Comparison of ENCODE assay signal across 16 cellular contexts in the genomic region with DNA sequence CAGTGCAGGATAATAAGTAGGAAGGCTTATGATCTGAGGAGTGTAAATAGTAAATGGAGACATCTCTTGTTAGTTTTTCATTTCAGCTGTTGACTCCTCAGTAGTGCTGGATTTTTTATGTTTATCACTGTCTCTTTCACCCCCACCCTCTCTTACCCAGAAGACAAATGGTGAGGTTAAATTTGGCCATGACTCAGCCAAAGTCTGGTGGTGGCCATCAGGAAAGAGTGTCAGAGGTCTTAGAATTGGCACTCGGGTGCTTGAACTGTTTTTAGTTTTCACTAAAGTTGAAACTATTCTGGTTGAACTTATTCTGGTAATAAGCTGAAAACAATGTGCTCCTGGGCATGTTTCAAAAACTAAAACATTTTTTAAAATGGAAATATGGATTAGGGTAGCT.
DNase-seq lines count a peak whose midpoint lies in the region; ATAC-seq, FAIRE-seq and TF ChIP-seq lines count a peak whose summit lies in the region.
"Had no signal": no experiment of that assay in that cellular context is flagged by ENCODE, and none has a peak within 500 bp of the region (broad histone marks: within the 10 kb centered on the region; RNA-seq: fewer than 3 reads in every experiment).

No MANE protein-coding gene starts in this region.

- H3K36me3 Mint-ChIP-seq in neural progenitor cell: peaks cover 7% of the 10 kb centered on the region
- H3K36me3 Mint-ChIP-seq: activated CD8-positive, alpha-beta memory T cell treated with anti-CD3 and anti-CD28 coated beads, Interleukin-2, amount 10 ng/mL, durations not matched to agents 7 days and 5 days; natural killer cell had no signal

- H3K27me3 Mint-ChIP-seq in neural progenitor cell (ENCODE audit: insufficient read depth, low read depth): no peaks in the 10 kb centered on the region
- H3K27me3 Mint-ChIP-seq: activated CD8-positive, alpha-beta memory T cell treated with anti-CD3 and anti-CD28 coated beads, Interleukin-2, amount 10 ng/mL, durations not matched to agents 7 days and 5 days had no signal

- H3K4me1 ChIP-seq in endothelial cell of umbilical vein (ENCODE audit: control insufficient read depth, extremely low read depth, insufficient read depth, low read length): no peaks in the 10 kb centered on the region
- H3K4me1 ChIP-seq in gastrocnemius medialis: peaks cover 14 to 24% of the 10 kb centered on the region in 2 donors
- peaks cover 22% of the 10 kb centered on the region for H3K4me1 ChIP-seq in neural progenitor cell
- H3K4me1 ChIP-seq: BE2C had no signal

- H3K9ac ChIP-seq in endothelial cell of umbilical vein (replicated peaks; ENCODE audit: extremely low read depth, insufficient read depth, low read length): no peak overlapping the region
- H3K9ac ChIP-seq in neural progenitor cell: no peak overlapping the region

- ATAC-seq in GM18867 (IDR thresholded peaks at IDR 0.05; ENCODE audit: unreplicated experiment) (peak; percentile 21), gastrocnemius medialis (peak; percentile 32 to 37), HG03442 (IDR thresholded peaks at IDR 0.05; ENCODE audit: unreplicated experiment) (no peak), GM21390 (IDR thresholded peaks at IDR 0.05; ENCODE audit: unreplicated experiment) (no peak)

- no peaks in the 10 kb centered on the region for H3F3A ChIP-seq in neural progenitor cell (ENCODE audit: low read depth)

- dilution Hi-C loops in endothelial cell of umbilical vein (cut with MboI; ENCODE audit: extremely low pct_ligation_motif_present, low sequenced_read_pairs): no loop called here

- in situ Hi-C loops in gastrocnemius medialis (cut with MboI; ENCODE audit: low sequenced_read_pairs in 4 of 4): no loop called here

- no peaks in the 10 kb centered on the region for H3K9me3 Mint-ChIP-seq in neural progenitor cell
- H3K9me3 Mint-ChIP-seq: natural killer cell had no signal

- TF ChIP-seq POLR2A in endothelial cell of umbilical vein (IDR thresholded peaks at IDR 0.05; ENCODE audit: low read depth, low read length): no peak
- TF ChIP-seq POLR2A in gastrocnemius medialis (IDR thresholded peaks at IDR 0.05): no peak

- no peak for TF ChIP-seq CTCF in endothelial cell of umbilical vein (IDR thresholded peaks at IDR 0.05; ENCODE audit: extremely low read depth in 1 of 2, insufficient read depth in 1 of 2, low read depth in 1 of 2, low read length in 2 of 2)
- no peak for TF ChIP-seq CTCF in gastrocnemius medialis (IDR thresholded peaks at IDR 0.05 in 4 of 5, conservative IDR thresholded peaks at IDR 0.05 in 1 of 5)
- no peak for TF ChIP-seq CTCF in neural progenitor cell (IDR thresholded peaks at IDR 0.05)

- H3K27me3 ChIP-seq in endothelial cell of umbilical vein (ENCODE audit: control insufficient read depth in 2 of 2, insufficient read depth in 2 of 2, low read length in 2 of 2) (no peaks in the 10 kb centered on the region), gastrocnemius medialis (no peaks in the 10 kb centered on the region), neural progenitor cell (no peaks in the 10 kb centered on the region)
- H3K27me3 ChIP-seq: BE2C, suprapubic skin had no signal

- no peak for FAIRE-seq in endothelial cell of umbilical vein (lab: Jason Lieb, UNC)

- no peak overlapping the region for H3K4me3 ChIP-seq in endothelial cell of umbilical vein (replicated peaks in 1 of 3; ENCODE audit: insufficient read depth in 1 of 3, low read depth in 1 of 3, low read length in 3 of 3)
- H3K4me3 ChIP-seq in gastrocnemius medialis: no peak overlapping the region
- H3K4me3 ChIP-seq in neural progenitor cell: no peak overlapping the region
- H3K4me3 ChIP-seq: lung, suprapubic skin had no signal

- H2AFZ ChIP-seq in endothelial cell of umbilical vein (ENCODE audit: low read depth, low read length): no peak overlapping the region
- no peak overlapping the region for H2AFZ ChIP-seq in neural progenitor cell (replicated peaks)

- no peaks in the 10 kb centered on the region for H3K9me1 ChIP-seq in endothelial cell of umbilical vein (replicated peaks; ENCODE audit: control insufficient read depth, extremely low read depth, insufficient read depth, low read length)

- H3K9me3 ChIP-seq in endothelial cell of umbilical vein (replicated peaks; ENCODE audit: control insufficient read depth, insufficient read depth, low read length) (no peaks in the 10 kb centered on the region), gastrocnemius medialis (no peaks in the 10 kb centered on the region), neural progenitor cell (ENCODE audit: low read depth) (no peaks in the 10 kb centered on the region)
- H3K9me3 ChIP-seq: BE2C, suprapubic skin had no signal

- no peak overlapping the region for H3K27ac Mint-ChIP-seq in neural progenitor cell
- H3K27ac Mint-ChIP-seq: activated CD8-positive, alpha-beta memory T cell treated with anti-CD3 and anti-CD28 coated beads, Interleukin-2, amount 10 ng/mL, durations not matched to agents 7 days and 5 days; natural killer cell had no signal

- H3K27ac ChIP-seq in endothelial cell of umbilical vein (ENCODE audit: insufficient read depth, low read depth, low read length) (no peak overlapping the region), gastrocnemius medialis (peak overlapping the region; percentile 68 to 81 (median 79)), neural progenitor cell (no peak overlapping the region)
- H3K27ac ChIP-seq: suprapubic skin had no signal

- POLR2A ChIA-PET in endothelial cell of umbilical vein (lab: Charles Lee): no interaction called here

- no TSS peak for BruUV-seq in endothelial cell of umbilical vein (replicated peaks; lab: Mats Ljungman, UMichigan)

- no peak overlapping the region for H3K4me2 ChIP-seq in endothelial cell of umbilical vein (ENCODE audit: insufficient read depth, low read length)
- H3K4me2 ChIP-seq in neural progenitor cell: no peak overlapping the region

- H3K36me3 ChIP-seq in endothelial cell of umbilical vein (ENCODE audit: control insufficient read depth in 2 of 2, extremely low read depth in 1 of 2, insufficient read depth in 2 of 2, low read length in 2 of 2): no peaks in the 10 kb centered on the region
- no peaks in the 10 kb centered on the region for H3K36me3 ChIP-seq in gastrocnemius medialis
- H3K36me3 ChIP-seq in neural progenitor cell: no peaks in the 10 kb centered on the region
- H3K36me3 ChIP-seq: BE2C, suprapubic skin had no signal

- intact Hi-C loops in endothelial cell of umbilical vein (cut with micrococcal nuclease) (no loop called here), gastrocnemius medialis (cut with DNase I; ENCODE audit: low total_unique reads) (loop anchor here (2.0 to 5.0 kb wide), 2 partner anchors 70 to 114 kb away; no protein-coding TSS in a partner anchor)

- H4K20me1 ChIP-seq in endothelial cell of umbilical vein (replicated peaks; ENCODE audit: control insufficient read depth, extremely low read depth, insufficient read depth, low read length): no peaks in the 10 kb centered on the region
- H4K20me1 ChIP-seq in neural progenitor cell (ENCODE audit: low read depth): peaks cover 45% of the 10 kb centered on the region

- peaks cover 6% of the 10 kb centered on the region for H3K4me1 Mint-ChIP-seq in neural progenitor cell
- H3K4me1 Mint-ChIP-seq: activated CD8-positive, alpha-beta memory T cell treated with anti-CD3 and anti-CD28 coated beads, Interleukin-2, amount 10 ng/mL, durations not matched to agents 7 days and 5 days; natural killer cell had no signal

- CTCF ChIA-PET in endothelial cell of umbilical vein (lab: Charles Lee): interaction anchor here (2.3 kb wide), 1 partner anchor 9 kb away, joined by 8 read pairs; no protein-coding TSS in a partner anchor

- H3K4me3 Mint-ChIP-seq in neural progenitor cell: no peak overlapping the region
- H3K4me3 Mint-ChIP-seq: activated CD8-positive, alpha-beta memory T cell treated with anti-CD3 and anti-CD28 coated beads, Interleukin-2, amount 10 ng/mL, durations not matched to agents 7 days and 5 days; natural killer cell had no signal

- no peaks in the 10 kb centered on the region for H3K79me2 ChIP-seq in endothelial cell of umbilical vein (ENCODE audit: control insufficient read depth, insufficient read depth, low read length)
- peaks cover 85% of the 10 kb centered on the region for H3K79me2 ChIP-seq in neural progenitor cell (ENCODE audit: low read depth)

- DNase-seq in OCI-M1 (lab: John Stamatoyannopoulos, UW): peak; percentile 37
- DNase-seq in endothelial cell of umbilical vein (ENCODE audit: low read depth, low spot score): no peak
- DNase-seq in gastrocnemius medialis: no peak
- DNase-seq in DMS 273 treated with DMSO at 0.1 percent for 48 hours (lab: John Stamatoyannopoulos, UW): no peak
- DNase-seq in neural progenitor cell (ENCODE audit: low spot score): no peak
- DNase-seq: activated CD8-positive, alpha-beta memory T cell treated with anti-CD3 and anti-CD28 coated beads, Interleukin-2, amount 10 ng/mL, durations not matched to agents 7 days and 5 days; activated gamma-delta T cell; BE2C; natural killer cell; NCI-H1694 treated with DMSO at 0.1 percent for 48 hours; NCI-H748 treated with DMSO at 0.1 percent for 48 hours had no signal

TF ChIP-seq in endothelial cell of umbilical vein, 7 proteins besides CTCF, POLR2A, EP300 and RAD21:
- peak; percentile 19 for TF ChIP-seq FOS (IDR thresholded peaks at IDR 0.05; ENCODE audit: borderline replicate concordance, insufficient read depth, low read length)
- no peak for TF ChIP-seq JUN (IDR thresholded peaks at IDR 0.05; ENCODE audit: borderline replicate concordance, insufficient read depth, insufficient read length, low read depth)
- TF ChIP-seq MAX (IDR thresholded peaks at IDR 0.05; ENCODE audit: insufficient read depth, insufficient read length): no peak
TF ChIP-seq in endothelial cell of umbilical vein: peak in this region for 1.

Comparison
In these comparisons a context has a peak if more than half of its experiments do, and no peak if none do; other contexts are left out.
1. ATAC-seq: peak in GM18867 (single experiment) and gastrocnemius medialis (2 of 2); none in HG03442 (single experiment) and GM21390 (single experiment).
2. H3K27ac ChIP-seq: peak in gastrocnemius medialis (4 of 4); none in endothelial cell of umbilical vein (single experiment) and neural progenitor cell (single experiment).